ENCODE assay signal across 18 cellular contexts in genomic region chr17:70872194-70872593, GRCh38.
DNase-seq lines count a peak whose midpoint lies in the region; ATAC-seq and TF ChIP-seq lines count a peak whose summit lies in the region.
"Had no signal": no experiment of that assay in that cellular context is flagged by ENCODE, and none has a peak within 500 bp of the region (broad histone marks: within the 10 kb centered on the region; RNA-seq: fewer than 3 reads in every experiment).

No MANE protein-coding gene starts in this region.

- peak; percentile 57; the same call in 2 of the 3 replicates for ATAC-seq in SK-N-SH treated with all-trans-retinoic acid at 6 μM for 48 hours
- ATAC-seq: A549, GM23338, HCT116 had no signal

- H3K4ac ChIP-seq in neuronal stem cell (ENCODE audit: low read length), result no peak overlapping the region

- no peak overlapping the region for H4K91ac ChIP-seq in neuronal stem cell (ENCODE audit: low read depth, low read length, poor library complexity)

- no peak for TF ChIP-seq RAD21 in SK-N-SH (IDR thresholded peaks at IDR 0.05; ENCODE audit: low read length)

- no peaks in the 10 kb centered on the region for H3K79me2 ChIP-seq in SK-N-SH (ENCODE audit: insufficient read depth)

- H3K4me2 ChIP-seq in SK-N-SH (no peak overlapping the region), neuronal stem cell (ENCODE audit: insufficient read depth, low read length, poor library complexity, severe bottlenecking) (no peak overlapping the region)
- H3K4me2 ChIP-seq: A549 had no signal

- H3F3A ChIP-seq in SK-N-SH (replicated peaks; ENCODE audit: insufficient read depth), result no peaks in the 10 kb centered on the region

- POLR2A ChIA-PET in SK-N-SH (lab: Yijun Ruan, JAX), result no interaction called here

- H3K4me3 ChIP-seq in SK-N-SH (ENCODE audit: low read depth in 2 of 2, low read length in 1 of 2) (no peak overlapping the region), neuronal stem cell (ENCODE audit: low read length in 2 of 2) (no peak overlapping the region)
- H3K4me3 ChIP-seq: A549, GM23338 had no signal

- H3K79me1 ChIP-seq in neuronal stem cell (ENCODE audit: low read depth, low read length), result no peaks in the 10 kb centered on the region

- TF ChIP-seq EP300 in SK-N-SH (IDR thresholded peaks at IDR 0.05; ENCODE audit: borderline replicate concordance in 1 of 2, low read depth in 1 of 2, low read length in 1 of 2), result no peak

- CTCF ChIA-PET in SK-N-SH (lab: Yijun Ruan, JAX), result interaction anchor here (0.9 to 1.5 kb wide), 5 partner anchors 8 to 1686 kb away, joined by 3 to 7 read pairs (median 3); no protein-coding TSS in a partner anchor

- no peak overlapping the region; the same call in 1 of the 2 replicates for H2AFZ ChIP-seq in SK-N-SH (ENCODE audit: low read depth)
- peak overlapping the region; percentile 1 for H2AFZ ChIP-seq in neuronal stem cell (ENCODE audit: low read length)
- H2AFZ ChIP-seq: GM23338 had no signal

- no peaks in the 10 kb centered on the region for H4K20me1 ChIP-seq in SK-N-SH (ENCODE audit: insufficient read depth)

- H3K27me3 ChIP-seq in SK-N-SH (ENCODE audit: insufficient read depth), result no peaks in the 10 kb centered on the region
- no peaks in the 10 kb centered on the region for H3K27me3 ChIP-seq in neuronal stem cell (ENCODE audit: control insufficient read depth in 3 of 3, insufficient read depth in 3 of 3, low read depth in 1 of 3, low read length in 3 of 3)

- H3K14ac ChIP-seq in neuronal stem cell (ENCODE audit: low read length), result no peak overlapping the region

- H2BK5ac ChIP-seq in neuronal stem cell (ENCODE audit: low read length), result no peak overlapping the region

- H4K8ac ChIP-seq in neuronal stem cell (ENCODE audit: low read depth, low read length), result no peak overlapping the region

- H2AK5ac ChIP-seq in neuronal stem cell (ENCODE audit: low read depth, low read length), result no peak overlapping the region

- 41% methylated on average over 3 of the region's 3 CpGs for WGBS in SK-N-SH (ENCODE audit: low lambda C conversion rate)
- WGBS in neuronal stem cell (ENCODE audit: extremely low coverage in 2 of 2, insufficient read length in 2 of 2, insufficient replicate concordance in 1 of 2), 2 donors, result no CpG with 5 or more reads among the region's 3 CpGs

- no peak for DNase-seq in SK-N-SH
- DNase-seq in fibroblast of peridontal ligament (ENCODE audit: extremely low read depth), result peak; percentile 31
- no peak for DNase-seq in neuronal stem cell (ENCODE audit: low spot score)
- no peak for DNase-seq in globus pallidus (ENCODE audit: low spot score)
- DNase-seq in putamen (ENCODE audit: low spot score), result no peak
- DNase-seq: 8988T; C1 segment of cervical spinal cord; Calu3; CD4-positive, alpha-beta memory T cell; COR-L47; DMS53; DMS79 treated with DMSO at 0.1 percent for 48 hours; GF-D8; H9 had no signal

- H3K4me1 ChIP-seq in SK-N-SH (ENCODE audit: control insufficient read depth in 1 of 2, insufficient read depth in 2 of 2, low read depth in 1 of 2, low read length in 1 of 2) (peaks cover 0 to 13% of the 10 kb centered on the region in 2 experiments; a peak in 2 of 4 replicates), neuronal stem cell (ENCODE audit: control insufficient read depth in 2 of 2, insufficient read depth in 1 of 2, low read depth in 1 of 2, low read length in 2 of 2) (peaks cover 2 to 24% of the 10 kb centered on the region in 2 donors)
- H3K4me1 ChIP-seq: A549 had no signal

- no peak overlapping the region for H3K18ac ChIP-seq in neuronal stem cell (ENCODE audit: low read length)

- no peak for TF ChIP-seq CTCF in SK-N-SH (IDR thresholded peaks at IDR 0.05)

- H3K9me2 ChIP-seq in SK-N-SH, result no peaks in the 10 kb centered on the region

- H3K9ac ChIP-seq in SK-N-SH, result no peak overlapping the region
- no peak overlapping the region for H3K9ac ChIP-seq in neuronal stem cell (ENCODE audit: low read depth, low read length, poor library complexity)

- no peak overlapping the region for H2BK120ac ChIP-seq in neuronal stem cell (ENCODE audit: low read depth, low read length)

- H3K36me3 ChIP-seq in SK-N-SH (replicated peaks in 1 of 2; ENCODE audit: control insufficient read depth in 1 of 2, insufficient read depth in 2 of 2, low read length in 1 of 2), result no peaks in the 10 kb centered on the region
- no peaks in the 10 kb centered on the region for H3K36me3 ChIP-seq in neuronal stem cell (replicated peaks in 1 of 2; ENCODE audit: control insufficient read depth in 2 of 2, insufficient read depth in 2 of 2, low read length in 2 of 2)

- H3K27ac ChIP-seq in SK-N-SH (ENCODE audit: low read depth in 2 of 2, low read length in 1 of 2), result no peak overlapping the region; a peak in 1 of 4 replicates
- H3K27ac ChIP-seq in neuronal stem cell (replicated peaks; ENCODE audit: low read length), result no peak overlapping the region
- H3K27ac ChIP-seq: A549 had no signal

- no peak overlapping the region for H2BK12ac ChIP-seq in neuronal stem cell (ENCODE audit: low read length)

- H2BK15ac ChIP-seq in neuronal stem cell (ENCODE audit: low read length), result no peak overlapping the region

- H3K23ac ChIP-seq in neuronal stem cell (ENCODE audit: low read depth, low read length, poor library complexity), result no peak overlapping the region

- H3K9me3 ChIP-seq in SK-N-SH (no peaks in the 10 kb centered on the region), neuronal stem cell (replicated peaks in 1 of 2; ENCODE audit: control insufficient read depth in 2 of 2, insufficient read depth in 1 of 2, low read depth in 1 of 2, low read length in 2 of 2) (no peaks in the 10 kb centered on the region)

TF ChIP-seq in SK-N-SH treated with all-trans-retinoic acid at 6 μM for 48 hours, 23 proteins besides CTCF, POLR2A, EP300 and RAD21 (continues in another document):
- TF ChIP-seq CSRNP3 (CRISPR knock-in tag; IDR thresholded peaks at IDR 0.05), result no peak
- no peak for TF ChIP-seq ESRRG (CRISPR knock-in tag; IDR thresholded peaks at IDR 0.05)
- no peak for TF ChIP-seq GLIS3 (CRISPR knock-in tag; IDR thresholded peaks at IDR 0.05)

TF ChIP-seq in SK-N-SH, 30 proteins besides CTCF, POLR2A, EP300 and RAD21:
- TF ChIP-seq USF1 (IDR thresholded peaks at IDR 0.05; ENCODE audit: borderline replicate concordance, low read depth) (no peak), IRF3 (IDR thresholded peaks at IDR 0.05; ENCODE audit: low read depth, low read length) (no peak), YY1 (IDR thresholded peaks at IDR 0.05; ENCODE audit: low read depth) (no peak), MEF2A (IDR thresholded peaks at IDR 0.05; ENCODE audit: borderline replicate concordance, low read depth) (no peak), USF2 (IDR thresholded peaks at IDR 0.05; ENCODE audit: borderline replicate concordance, low read depth, low read length) (no peak), FOSL2 (IDR thresholded peaks at IDR 0.05; ENCODE audit: borderline replicate concordance, low read depth) (no peak), FOXM1 (IDR thresholded peaks at IDR 0.05; ENCODE audit: low read depth) (no peak), NRF1 (IDR thresholded peaks at IDR 0.05; ENCODE audit: low read depth, low read length) (no peak), SMC3 (IDR thresholded peaks at IDR 0.05; ENCODE audit: low read depth, low read length) (no peak), TAF1 (IDR thresholded peaks at IDR 0.05; ENCODE audit: borderline replicate concordance, low read depth, low read length) (no peak)
